ENCODE assay signal across 14 cellular contexts in genomic region chr9:71774917-71775316, GRCh38. TPM values are rescaled to one million over a fixed set of nuclear protein-coding genes. Genes with fewer than 3 reads are reported as not detected.
DNase-seq lines count a peak whose midpoint lies in the region; ATAC-seq and TF ChIP-seq lines count a peak whose summit lies in the region.
"Had no signal": no experiment of that assay in that cellular context is flagged by ENCODE, and none has a peak within 500 bp of the region (broad histone marks: within the 10 kb centered on the region; RNA-seq: fewer than 3 reads in every experiment).

No MANE protein-coding gene starts in this region.

- DNase-seq in DMS 273 (lab: John Stamatoyannopoulos, UW; ENCODE audit: unreplicated experiment) (peak; percentile 57), DMS 273 treated with DMSO at 0.1 percent for 48 hours (lab: John Stamatoyannopoulos, UW) (no peak), natural killer cell (no peak), body of pancreas (no peak), PC-3 (no peak)
- DNase-seq: dorsolateral prefrontal cortex, GOT3 had no signal

- H3K9ac ChIP-seq in PC-3 (ENCODE audit: low read length) = no peak overlapping the region

- intact Hi-C loops in natural killer cell (cut with micrococcal nuclease) = loop anchor here (1.0 to 10.0 kb wide), 2 partner anchors 8 to 1360 kb away; partner anchors contain the start of gene KLF9
- intact Hi-C loops in body of pancreas (cut with DNase I) = loop anchor here (10.0 kb wide), 2 partner anchors 50 to 170 kb away; no protein-coding TSS in a partner anchor
- intact Hi-C loops in PC-3 (cut with micrococcal nuclease) = no loop called here

- no peaks in the 10 kb centered on the region for H3K36me3 Mint-ChIP-seq in natural killer cell

- peak overlapping the region; percentile 68 to 81 for H3K27ac Mint-ChIP-seq in natural killer cell

- no peak overlapping the region for H3K27ac ChIP-seq in body of pancreas
- no peak overlapping the region for H3K27ac ChIP-seq in PC-3 (ENCODE audit: low read length)
- H3K27ac ChIP-seq: 22Rv1, dorsolateral prefrontal cortex, RWPE1, tibial nerve had no signal

- CTCF ChIA-PET in PC-3 (lab: Charles Lee) = no interaction called here

- no peak overlapping the region for H3K4me3 ChIP-seq in body of pancreas
- no peak overlapping the region for H3K4me3 ChIP-seq in PC-3 (ENCODE audit: low read length)
- H3K4me3 ChIP-seq: dorsolateral prefrontal cortex, tibial nerve had no signal

- no peaks in the 10 kb centered on the region for H3K9me3 ChIP-seq in body of pancreas
- H3K9me3 ChIP-seq in PC-3 (ENCODE audit: low read length) = no peaks in the 10 kb centered on the region
- H3K9me3 ChIP-seq: tibial nerve had no signal

- no peak overlapping the region for H3K4me2 ChIP-seq in PC-3 (ENCODE audit: low read length)

- H2AFZ ChIP-seq in PC-3 (ENCODE audit: low read length) = no peak overlapping the region

- no peaks in the 10 kb centered on the region for H3K79me2 ChIP-seq in PC-3 (ENCODE audit: low read length)

- H3K27me3 ChIP-seq in body of pancreas (no peaks in the 10 kb centered on the region), PC-3 (ENCODE audit: low read length) (no peaks in the 10 kb centered on the region)
- H3K27me3 ChIP-seq: dorsolateral prefrontal cortex, tibial nerve had no signal

- peaks cover 34% of the 10 kb centered on the region in 2 donors for H3K4me1 Mint-ChIP-seq in natural killer cell

- no peaks in the 10 kb centered on the region for H3K9me2 ChIP-seq in PC-3 (replicated peaks; ENCODE audit: low read length)

- no TSS peak for BruUV-seq in PC-3 (replicated peaks; lab: Mats Ljungman, UMichigan)

- H3K27me3 Mint-ChIP-seq in natural killer cell (ENCODE audit: low read depth in 2 of 2) = no peaks in the 10 kb centered on the region

- H3K36me3 ChIP-seq in body of pancreas (replicated peaks in 1 of 2; ENCODE audit: insufficient read depth in 1 of 2, low read depth in 2 of 2) (no peaks in the 10 kb centered on the region), PC-3 (ENCODE audit: low read depth, low read length) (no peaks in the 10 kb centered on the region)
- H3K36me3 ChIP-seq: tibial nerve had no signal

- H3K4me3 Mint-ChIP-seq in natural killer cell = peak overlapping the region; percentile 2

- H3K4me1 ChIP-seq in body of pancreas = peaks cover 3% of the 10 kb centered on the region
- peaks cover 6% of the 10 kb centered on the region for H3K4me1 ChIP-seq in PC-3 (ENCODE audit: insufficient read depth, low read length)

- WGBS in body of pancreas, 2 donors = 63 to 79% methylated on average over 3 of the region's 3 CpGs

- POLR2A ChIA-PET in PC-3 (lab: Charles Lee; ENCODE audit: unreplicated experiment) = no interaction called here

- TF ChIP-seq CTCF in natural killer cell (IDR thresholded peaks at IDR 0.05) (no peak), body of pancreas (IDR thresholded peaks at IDR 0.05) (no peak), PC-3 (conservative IDR thresholded peaks at IDR 0.05; ENCODE audit: low read depth, low read length) (no peak)

- no peaks in the 10 kb centered on the region for H4K20me1 ChIP-seq in PC-3 (ENCODE audit: low read length)

- H3F3A ChIP-seq in PC-3 (ENCODE audit: low read length, unreplicated experiment) = no peaks in the 10 kb centered on the region

- ATAC-seq in HG02588 (IDR thresholded peaks at IDR 0.05; ENCODE audit: unreplicated experiment) = peak; percentile 78
- peak; percentile 80 for ATAC-seq in HG03521 (IDR thresholded peaks at IDR 0.05; ENCODE audit: unreplicated experiment)
- ATAC-seq in natural killer cell = peak; percentile 83 to 89 (median 85)
- ATAC-seq in GM18873 (IDR thresholded peaks at IDR 0.05; ENCODE audit: low FRiP score, unreplicated experiment) = no peak
- no peak for ATAC-seq in body of pancreas
- no peak for ATAC-seq in PC-3
- ATAC-seq: sciatic nerve had no signal

- no peaks in the 10 kb centered on the region for H3K9me3 Mint-ChIP-seq in natural killer cell

- no peak for TF ChIP-seq POLR2A in body of pancreas (IDR thresholded peaks at IDR 0.05)

RNA-seq across cellular contexts. Expression of gene CEMIP2, which starts 6.6 kb away (rescaled TPM):
- 100 to 1,000 TPM; 204 to 326 (median 230) TPM for total RNA-seq in natural killer cell
- 10 to 100 TPM; 28.3 to 33.0 TPM for total RNA-seq in body of pancreas
- 10.1 and 16.0 TPM in 2 replicates for total RNA-seq in PC-3 (2014; rRNA removed)

Comparison
In these comparisons a context has a peak if more than half of its experiments do, and no peak if none do; other contexts are left out.
1. ATAC-seq: peak in HG02588 (single experiment), HG03521 (single experiment) and natural killer cell (3 of 3); none in GM18873 (single experiment), body of pancreas (single experiment) and PC-3 (single experiment).
2. RNA of gene CEMIP2, which starts 6.6 kb away (total RNA-seq): 204 to 326 TPM in natural killer cell; 28.3 to 33.0 TPM in body of pancreas and 10.1 to 16.0 TPM in PC-3; every median in the first group is over 4 times any median in the second.